26 cellular contexts compared by ENCODE assay signal in the genomic region with DNA sequence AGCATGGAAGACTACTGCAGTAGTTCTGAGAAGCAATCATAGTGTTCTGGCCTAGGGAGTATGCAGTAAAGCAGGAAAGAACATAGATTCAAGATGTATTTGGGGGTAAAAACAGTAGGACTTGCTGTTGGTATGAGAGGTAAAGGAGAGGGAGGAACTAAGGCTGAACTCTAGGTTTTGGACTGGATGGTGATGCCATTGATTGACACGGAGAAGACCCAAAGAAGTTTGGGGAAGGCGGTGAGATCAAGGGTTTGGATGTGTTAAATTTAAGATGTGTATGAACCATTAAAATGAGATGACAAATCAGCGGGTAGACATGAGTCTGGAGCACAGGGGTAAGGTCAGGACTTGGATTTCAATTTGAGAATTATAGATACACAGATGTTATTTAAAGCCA. TPM values are rescaled to one million over a fixed set of nuclear protein-coding genes. Genes with fewer than 3 reads are reported as not detected.
DNase-seq lines count a peak whose midpoint lies in the region; ATAC-seq and TF ChIP-seq lines count a peak whose summit lies in the region.
"Had no signal": no experiment of that assay in that cellular context is flagged by ENCODE, and none has a peak within 500 bp of the region (broad histone marks: within the 10 kb centered on the region; RNA-seq: fewer than 3 reads in every experiment).

No MANE protein-coding gene starts in this region.

- TF ChIP-seq RAD21 in IMR-90 (IDR thresholded peaks at IDR 0.05; ENCODE audit: low read length), result no peak

- WGBS in IMR-90 (ENCODE audit: extremely low coverage in 2 of 2, insufficient read length in 1 of 2), 2 experiments, result 100% methylated on average over 1 of the region's 3 CpGs; no CpG with 5 or more reads in 1 of the 2 experiments
- WGBS in transverse colon (ENCODE audit: low coverage in 1 of 2), 2 donors, result 73 to 81% methylated on average over 2 to 3 of the region's 3 CpGs

- no peak overlapping the region for H3K23ac ChIP-seq in IMR-90 (ENCODE audit: low read depth, low read length)

- H3K27me3 ChIP-seq in IMR-90 (ENCODE audit: control insufficient read depth, insufficient read depth, low read length) (no peaks in the 10 kb centered on the region), colonic mucosa (no peaks in the 10 kb centered on the region), lower lobe of right lung (ENCODE audit: low read depth) (no peaks in the 10 kb centered on the region), transverse colon (no peaks in the 10 kb centered on the region)
- H3K27me3 ChIP-seq in CD4-positive, alpha-beta memory T cell (ENCODE audit: insufficient read depth, low read length), result no peaks in the 10 kb centered on the region
- H3K27me3 ChIP-seq: dorsolateral prefrontal cortex, MG63, neutrophil, uterus had no signal

- CTCF ChIA-PET in IMR-90 (lab: Yijun Ruan, JAX), result interaction anchor here (0.6 kb wide), 1 partner anchor 518 kb away, joined by 4 read pairs; no protein-coding TSS in a partner anchor
- CTCF ChIA-PET in CD4-positive, alpha-beta memory T cell (lab: Charles Lee; ENCODE audit: partially characterized antibody), result interaction anchor here (0.8 to 2.1 kb wide), 4 partner anchors 12 to 115 kb away, joined by 3 to 16 read pairs (median 4); a partner anchor contains a TSS

- BruUV-seq in IMR-90 (replicated peaks; lab: Mats Ljungman, UMichigan), result no TSS peak

- H4K91ac ChIP-seq in IMR-90 (ENCODE audit: insufficient read depth, low read depth, low read length), result no peak overlapping the region

- peaks cover 2 to 6% of the 10 kb centered on the region in 2 donors for H3K36me3 Mint-ChIP-seq in CD4-positive, alpha-beta memory T cell

- TF ChIP-seq POLR2A in IMR-90 (IDR thresholded peaks at IDR 0.05; ENCODE audit: low read depth, low read length), result no peak
- TF ChIP-seq POLR2A in transverse colon (IDR thresholded peaks at IDR 0.05), result no peak

- no peak overlapping the region for H3K4me3 ChIP-seq in IMR-90 (ENCODE audit: insufficient read depth, low read depth, low read length)
- no peak overlapping the region for H3K4me3 ChIP-seq in colonic mucosa
- H3K4me3 ChIP-seq in lower lobe of right lung, result no peak overlapping the region
- H3K4me3 ChIP-seq in transverse colon, result no peak overlapping the region
- no peak overlapping the region for H3K4me3 ChIP-seq in CD4-positive, alpha-beta memory T cell (ENCODE audit: low read length in 2 of 2)
- H3K4me3 ChIP-seq: MG63, uterus had no signal

- dilution Hi-C loops in IMR-90 (cut with HindIII; ENCODE audit: low sequenced_read_pairs, unreplicated experiment), result no loop called here

- H3K9me3 Mint-ChIP-seq in CD4-positive, alpha-beta memory T cell, result peaks cover 0 to 4% (median 0%) of the 10 kb centered on the region in 8 donors
- H3K9me3 Mint-ChIP-seq: activated naive CD8-positive, alpha-beta T cell treated with anti-CD3 and anti-CD28 coated beads, Interleukin-2, amount 50 U/mL, for 24 hours; activated T-cell treated with anti-CD3 and anti-CD28 coated beads, Interleukin-2, amount 50 U/mL, for 24 hours; central memory CD8-positive, alpha-beta T cell; stimulated activated naive B cell treated with anti-CD40 and anti-IgM and Interleukin-4, amounts not matched to agents 10 μg/mL and 1 μg/mL and 100 μg/mL, for 72 hours had no signal

- peaks cover 0 to 6% (median 0%) of the 10 kb centered on the region in 4 donors for H3K4me1 Mint-ChIP-seq in CD4-positive, alpha-beta memory T cell
- H3K4me1 Mint-ChIP-seq: central memory CD8-positive, alpha-beta T cell had no signal

- ATAC-seq in IMR-90 (ENCODE audit: low read depth) (no peak), lower lobe of right lung (no peak), HG03342 (IDR thresholded peaks at IDR 0.05; ENCODE audit: unreplicated experiment) (no peak), HG03457 (IDR thresholded peaks at IDR 0.05; ENCODE audit: unreplicated experiment) (no peak)
- ATAC-seq: activated naive CD8-positive, alpha-beta T cell treated with anti-CD3 and anti-CD28 coated beads, Interleukin-2, amount 50 U/mL, for 24 hours; SK-N-SH treated with all-trans-retinoic acid at 6 μM for 48 hours; stimulated activated naive B cell treated with anti-CD40 and anti-IgM and Interleukin-4, amounts not matched to agents 10 μg/mL and 1 μg/mL and 100 μg/mL, for 72 hours had no signal

- H2AK9ac ChIP-seq in IMR-90 (replicated peaks; ENCODE audit: low read depth, low read length, poor library complexity), result no peak overlapping the region

- no peak for TF ChIP-seq EP300 in transverse colon (IDR thresholded peaks at IDR 0.05; ENCODE audit: low read depth)

- TF ChIP-seq CTCF in IMR-90 (conservative IDR thresholded peaks at IDR 0.05; ENCODE audit: low read depth, low read length), result no peak
- no peak for TF ChIP-seq CTCF in colonic mucosa (IDR thresholded peaks at IDR 0.05)
- no peak for TF ChIP-seq CTCF in lower lobe of right lung (IDR thresholded peaks at IDR 0.05)
- TF ChIP-seq CTCF in transverse colon (IDR thresholded peaks at IDR 0.05), result no peak

- intact Hi-C loops in IMR-90 (cut with micrococcal nuclease), result no loop called here
- intact Hi-C loops in colonic mucosa (cut with DNase I), result loop anchor here (10.0 kb wide), 1 partner anchor 307 kb away; a partner anchor contains a TSS
- intact Hi-C loops in lower lobe of right lung (cut with DNase I), result loop anchor here (10.0 kb wide), 1 partner anchor 57 kb away; no protein-coding TSS in a partner anchor
- intact Hi-C loops in transverse colon (cut with DNase I; ENCODE audit: low total_unique reads), result no loop called here
- intact Hi-C loops in CD4-positive, alpha-beta memory T cell (cut with micrococcal nuclease), result loop anchor here (5.0 kb wide), 4 partner anchors 75 to 1150 kb away; a partner anchor contains a TSS

- no peak overlapping the region for H2BK15ac ChIP-seq in IMR-90 (ENCODE audit: low read depth, low read length)

- H3K4me3 Mint-ChIP-seq in CD4-positive, alpha-beta memory T cell, result no peak overlapping the region
- H3K4me3 Mint-ChIP-seq: activated naive CD8-positive, alpha-beta T cell treated with anti-CD3 and anti-CD28 coated beads, Interleukin-2, amount 50 U/mL, for 24 hours; activated T-cell treated with anti-CD3 and anti-CD28 coated beads, Interleukin-2, amount 50 U/mL, for 24 hours; central memory CD8-positive, alpha-beta T cell; stimulated activated naive B cell treated with anti-CD40 and anti-IgM and Interleukin-4, amounts not matched to agents 10 μg/mL and 1 μg/mL and 100 μg/mL, for 72 hours had no signal

- H4K5ac ChIP-seq in IMR-90 (ENCODE audit: low read depth, low read length), result peak overlapping the region; percentile 53; the same call in 1 of the 2 replicates

- POLR2A ChIA-PET in IMR-90 (lab: Charles Lee; ENCODE audit: unreplicated experiment), result interaction anchor here (0.6 kb wide), 1 partner anchor 450 kb away, joined by 3 read pairs; no protein-coding TSS in a partner anchor
- POLR2A ChIA-PET in CD4-positive, alpha-beta memory T cell (lab: Charles Lee; ENCODE audit: partially characterized antibody), result interaction anchor here (0.6 to 2.9 kb wide), 14 partner anchors 8 to 1201 kb away, joined by 3 to 17 read pairs (median 3); a partner anchor contains a TSS

- H2AK5ac ChIP-seq in IMR-90 (ENCODE audit: low read depth, low read length), result no peak overlapping the region

- no peak overlapping the region for H3K4ac ChIP-seq in IMR-90 (ENCODE audit: low read depth, low read length)

- H2BK20ac ChIP-seq in IMR-90 (ENCODE audit: low read depth, low read length), result no peak overlapping the region

- no peak overlapping the region for H3K18ac ChIP-seq in IMR-90 (ENCODE audit: low read depth, low read length)

- no peak overlapping the region for H3K14ac ChIP-seq in IMR-90 (replicated peaks; ENCODE audit: low read depth, low read length)

- H3K27ac Mint-ChIP-seq in CD4-positive, alpha-beta memory T cell, result no peak overlapping the region
- H3K27ac Mint-ChIP-seq: activated naive CD8-positive, alpha-beta T cell treated with anti-CD3 and anti-CD28 coated beads, Interleukin-2, amount 50 U/mL, for 24 hours; activated T-cell treated with anti-CD3 and anti-CD28 coated beads, Interleukin-2, amount 50 U/mL, for 24 hours; progenitor cell of endocrine pancreas; stimulated activated naive B cell treated with anti-CD40 and anti-IgM and Interleukin-4, amounts not matched to agents 10 μg/mL and 1 μg/mL and 100 μg/mL, for 72 hours had no signal

- H3K36me3 ChIP-seq in IMR-90 (ENCODE audit: control insufficient read depth, insufficient read depth, low read length) (no peaks in the 10 kb centered on the region), colonic mucosa (no peaks in the 10 kb centered on the region), lower lobe of right lung (no peaks in the 10 kb centered on the region), transverse colon (no peaks in the 10 kb centered on the region)
- no peaks in the 10 kb centered on the region for H3K36me3 ChIP-seq in CD4-positive, alpha-beta memory T cell (ENCODE audit: insufficient read depth, low read length)
- H3K36me3 ChIP-seq: MG63, neutrophil, uterus had no signal

- H3K9ac ChIP-seq in IMR-90 (ENCODE audit: low read depth, low read length), result no peak overlapping the region
- peak overlapping the region in 1 of 2 donors; percentile 9 for H3K9ac ChIP-seq in colonic mucosa (ENCODE audit: low read depth in 2 of 2, low read length in 2 of 2)

- H3K27me3 Mint-ChIP-seq in CD4-positive, alpha-beta memory T cell, result no peaks in the 10 kb centered on the region
- H3K27me3 Mint-ChIP-seq: activated naive CD8-positive, alpha-beta T cell treated with anti-CD3 and anti-CD28 coated beads, Interleukin-2, amount 50 U/mL, for 24 hours; activated T-cell treated with anti-CD3 and anti-CD28 coated beads, Interleukin-2, amount 50 U/mL, for 24 hours; central memory CD8-positive, alpha-beta T cell; progenitor cell of endocrine pancreas had no signal

- in situ Hi-C loops in IMR-90 (cut with MboI; ENCODE audit: low sequenced_read_pairs) (loop anchor here (25.0 kb wide), 1 partner anchor 565 kb away; no protein-coding TSS in a partner anchor), transverse colon (cut with MboI; ENCODE audit: low pct_ligation_motif_present in 1 of 4, low pct_unique_long_range_greater_than_20kb in 1 of 4, low sequenced_read_pairs in 3 of 4) (loop anchor here in 2 of 4 donors (10.0 to 25.0 kb wide), 2 partner anchors 67 to 1335 kb away; a partner anchor contains a TSS)

- H3K27ac ChIP-seq in IMR-90 (ENCODE audit: insufficient read depth, low read length) (no peak overlapping the region), colonic mucosa (peak overlapping the region; percentile 50), lower lobe of right lung (peak overlapping the region; percentile 57), transverse colon (peak overlapping the region; percentile 96 to 99 (median 97))
- H3K27ac ChIP-seq in CD4-positive, alpha-beta memory T cell (ENCODE audit: low read depth, low read length), result no peak overlapping the region
- H3K27ac ChIP-seq: neutrophil had no signal

- H3K4me1 ChIP-seq in IMR-90 (ENCODE audit: control insufficient read depth, insufficient read depth, low read length) (peaks cover 7% of the 10 kb centered on the region), colonic mucosa (peaks cover 3% of the 10 kb centered on the region), lower lobe of right lung (peaks cover 19% of the 10 kb centered on the region), transverse colon (peaks cover 18 to 28% (median 22%) of the 10 kb centered on the region in 4 donors)
- H3K4me1 ChIP-seq in CD4-positive, alpha-beta memory T cell (ENCODE audit: insufficient read depth, low read length), result peaks cover 26% of the 10 kb centered on the region
- H3K4me1 ChIP-seq: uterus had no signal

- H2BK120ac ChIP-seq in IMR-90 (ENCODE audit: low read depth, low read length), result no peak overlapping the region

- no peak overlapping the region for H3K4me2 ChIP-seq in IMR-90 (ENCODE audit: low read depth, low read length)

- peaks cover 0 to 17% of the 10 kb centered on the region in 2 experiments; a peak in 2 of 4 replicates for H3K79me1 ChIP-seq in IMR-90 (ENCODE audit: low read depth in 1 of 2, low read length in 2 of 2)

- peaks cover 2% of the 10 kb centered on the region; the same call in 1 of the 2 replicates for H3K9me1 ChIP-seq in IMR-90 (ENCODE audit: insufficient read depth, low read length)

- H2BK5ac ChIP-seq in IMR-90 (ENCODE audit: low read depth, low read length, poor library complexity, severe bottlenecking), result no peak overlapping the region

- no peak for DNase-seq in IMR-90
- DNase-seq in colonic mucosa, result no peak
- DNase-seq in lower lobe of right lung, result no peak
- DNase-seq in transverse colon, result no peak
- DNase-seq in CD4-positive, alpha-beta memory T cell, result no peak
- DNase-seq in activated naive CD4-positive, alpha-beta T cell treated with anti-CD3 and anti-CD28 coated beads, Interleukin-2, amount 50 U/mL, for 16 hours, result no peak
- DNase-seq: activated CD4-positive, alpha-beta T cell treated with anti-CD3 and anti-CD28 coated beads for 4 hours; activated gamma-delta T cell; activated naive CD8-positive, alpha-beta T cell treated with anti-CD3 and anti-CD28 coated beads, Interleukin-2, amount 50 U/mL, for 24 hours; activated T-cell treated with anti-CD3 and anti-CD28 coated beads, Interleukin-2, amount 50 U/mL, for 24 hours; dorsolateral prefrontal cortex; KG1; MG63; NCI-H2081; NCI-H446; NCI-H82; stimulated activated CD4-positive, alpha-beta T cell treated with anti-CD3 and anti-CD28 coated beads, Interleukin-15, amount 100 ng/mL, for 24 hours; stimulated activated naive B cell treated with anti-CD40 and anti-IgM and Interleukin-4, amounts not matched to agents 10 μg/mL and 1 μg/mL and 100 μg/mL, for 72 hours; T-helper 2 cell; uterus had no signal

- no peaks in the 10 kb centered on the region for H3K9me3 ChIP-seq in IMR-90 (ENCODE audit: control insufficient read depth, insufficient read depth, low read length)
- H3K9me3 ChIP-seq in colonic mucosa, result no peaks in the 10 kb centered on the region
- H3K9me3 ChIP-seq in lower lobe of right lung, result no peaks in the 10 kb centered on the region
- no peaks in the 10 kb centered on the region for H3K9me3 ChIP-seq in transverse colon
- no peaks in the 10 kb centered on the region for H3K9me3 ChIP-seq in CD4-positive, alpha-beta memory T cell (ENCODE audit: control insufficient read depth in 1 of 2, low read length in 2 of 2)
- H3K9me3 ChIP-seq: MG63, neutrophil, uterus had no signal

- no peak overlapping the region for H3K56ac ChIP-seq in IMR-90 (ENCODE audit: extremely low read depth, insufficient read depth, low read length)

- H4K8ac ChIP-seq in IMR-90 (ENCODE audit: low read depth in 2 of 2, low read length in 2 of 2), result no peak overlapping the region; a peak in 1 of 4 replicates

- H2AFZ ChIP-seq in IMR-90 (replicated peaks; ENCODE audit: low read length, poor library complexity), result no peak overlapping the region

- no peaks in the 10 kb centered on the region for H4K20me1 ChIP-seq in IMR-90 (ENCODE audit: insufficient read depth, low read length)

RNA-seq across cellular contexts. Expression of a gene that starts 2.0 kb away (rescaled TPM):
- total RNA-seq in IMR-90 (2012; rRNA removed) (6.6 and 12.8 TPM in 2 replicates), colonic mucosa (10 to 100 TPM; 11.4 to 16.1 TPM), lower lobe of right lung (14.3 TPM), transverse colon (10 to 100 TPM; 12.0 to 28.7 (median 20.0) TPM)
- 6.5 and 7.3 TPM in 2 replicates for polyA plus RNA-seq in IMR-90 (2012; rRNA removed)
- polyA plus RNA-seq in IMR-90 (2012; cell fraction: cytosol; rRNA removed), result 4.3 and 7.5 TPM in 2 replicates
- polyA plus RNA-seq in IMR-90 (2012; cell fraction: nucleus; rRNA removed; ENCODE audit: low replicate concordance), result 2.7 and 4.3 TPM in 2 replicates
- 10 to 100 TPM; 27.2 to 27.8 TPM for total RNA-seq in CD4-positive, alpha-beta memory T cell
- polyA plus RNA-seq in CD4-positive, alpha-beta memory T cell, result 10 to 100 TPM; 15.8 to 17.8 TPM

RNA-seq across cellular contexts. Expression of a gene that starts 11.1 kb away (rescaled TPM):
- 0.18 and 0.28 TPM in 2 replicates for total RNA-seq in IMR-90 (2012; rRNA removed)
- 0.60 and 0.84 TPM in 2 replicates for polyA plus RNA-seq in IMR-90 (2012; rRNA removed)
- polyA plus RNA-seq in IMR-90 (2012; cell fraction: cytosol; rRNA removed), result 0.04 TPM in 1 of 2 replicates, not detected in the other
- polyA plus RNA-seq in IMR-90 (2012; cell fraction: nucleus; rRNA removed; ENCODE audit: low replicate concordance), result 0.47 and 1.4 TPM in 2 replicates
- 1 to 10 TPM; 5.0 to 6.8 TPM for total RNA-seq in colonic mucosa
- 16.3 TPM for total RNA-seq in lower lobe of right lung
- 10 to 100 TPM in 1 of 4 donors, 1 to 10 TPM in 2, not detected in 1; 1.9 to 13.2 (median 5.5) TPM for total RNA-seq in transverse colon
- total RNA-seq in CD4-positive, alpha-beta memory T cell, result 1 to 10 TPM; 1.9 to 3.4 TPM
- not detected for polyA plus RNA-seq in CD4-positive, alpha-beta memory T cell

RNA-seq across cellular contexts. Expression of a gene that starts 15.3 kb away (rescaled TPM):
- total RNA-seq in IMR-90 (2012; rRNA removed), result 3.3 and 3.4 TPM in 2 replicates
- polyA plus RNA-seq in IMR-90 (2012; rRNA removed), result 5.3 and 5.9 TPM in 2 replicates
- polyA plus RNA-seq in IMR-90 (2012; cell fraction: cytosol; rRNA removed), result 3.1 and 4.9 TPM in 2 replicates
- 2.8 and 4.1 TPM in 2 replicates for polyA plus RNA-seq in IMR-90 (2012; cell fraction: nucleus; rRNA removed; ENCODE audit: low replicate concordance)
- 10 to 100 TPM; 15.6 to 17.8 TPM for total RNA-seq in colonic mucosa
- total RNA-seq in lower lobe of right lung, result 5.3 TPM
- total RNA-seq in transverse colon, result 10 to 100 TPM in 3 of 4 donors, 1 to 10 TPM in 1; 7.1 to 22.7 (median 16.3) TPM
- 10 to 100 TPM; 23.3 to 23.8 TPM for total RNA-seq in CD4-positive, alpha-beta memory T cell
- polyA plus RNA-seq in CD4-positive, alpha-beta memory T cell, result 1 to 10 TPM; 3.2 to 6.6 TPM

Comparison
In these comparisons a context has a peak if more than half of its experiments do, and no peak if none do; other contexts are left out.
1. H3K27ac ChIP-seq: peak in colonic mucosa (single experiment), lower lobe of right lung (single experiment) and transverse colon (4 of 4); none in IMR-90 (single experiment) and CD4-positive, alpha-beta memory T cell (single experiment).
2. intact Hi-C loops: an anchor here in colonic mucosa (10.0 kb wide), lower lobe of right lung (10.0 kb wide) and CD4-positive, alpha-beta memory T cell (5.0 kb wide); none called in IMR-90 and transverse colon.